In genomic region chr11:64712430-64713030, GRCh38 we compare ENCODE assay signal across 14 cellular contexts. TPM values are rescaled to one million over a fixed set of nuclear protein-coding genes. Genes with fewer than 3 reads are reported as not detected.
DNase-seq lines count a peak whose midpoint lies in the region; ATAC-seq and TF ChIP-seq lines count a peak whose summit lies in the region.
"Had no signal": no experiment of that assay in that cellular context is flagged by ENCODE, and none has a peak within 500 bp of the region (broad histone marks: within the 10 kb centered on the region; RNA-seq: fewer than 3 reads in every experiment).

No MANE protein-coding gene starts in this region.

- no CpG with 5 or more reads among the region's 47 CpGs for WGBS in neuronal stem cell (ENCODE audit: extremely low coverage in 2 of 2, insufficient read length in 2 of 2, insufficient replicate concordance in 1 of 2), 2 donors
- no CpG with 5 or more reads among the region's 47 CpGs for WGBS in mesendoderm (ENCODE audit: extremely low coverage, insufficient coverage, low lambda C conversion rate)
- 17% methylated on average over 29 of the region's 47 CpGs; no CpG with 5 or more reads in 1 of the 2 donors for WGBS in transverse colon (ENCODE audit: low coverage in 1 of 2), 2 donors

- TF ChIP-seq POLR2A in transverse colon (IDR thresholded peaks at IDR 0.05), result no peak

- CTCF ChIA-PET in activated CD8-positive, alpha-beta T cell treated with anti-CD3 and anti-CD28 coated beads for 36 hours (lab: Charles Lee), result interaction anchor here (1.3 kb wide), 1 partner anchor 7 kb away, joined by 5 read pairs; no protein-coding TSS in a partner anchor
- CTCF ChIA-PET in activated CD8-positive, alpha-beta T cell treated with anti-CD3 and anti-CD28 coated beads, Interleukin-2, amount 10 ng/mL, durations not matched to agents 7 days and 5 days (lab: Charles Lee), result no interaction called here
- CTCF ChIA-PET in HEK293 (lab: Yijun Ruan, JAX), result no interaction called here

- no peak for TF ChIP-seq CTCF in activated CD8-positive, alpha-beta T cell treated with anti-CD3 and anti-CD28 coated beads for 36 hours (IDR thresholded peaks at IDR 0.05)
- TF ChIP-seq CTCF in HEK293 (tag by site-specific recombination; IDR thresholded peaks at IDR 0.05) (no peak), transverse colon (IDR thresholded peaks at IDR 0.05) (no peak)

- H3K27me3 ChIP-seq in neuronal stem cell (ENCODE audit: control insufficient read depth in 3 of 3, insufficient read depth in 3 of 3, low read depth in 1 of 3, low read length in 3 of 3) (peaks cover 19 to 58% (median 19%) of the 10 kb centered on the region in 3 experiments), HAP-1 (ENCODE audit: low read depth) (peaks cover 48% of the 10 kb centered on the region), mesendoderm (ENCODE audit: insufficient read depth, low read length, poor library complexity) (peaks cover 17% of the 10 kb centered on the region), transverse colon (peaks cover 100% of the 10 kb centered on the region)

- TF ChIP-seq EP300 in transverse colon (IDR thresholded peaks at IDR 0.05; ENCODE audit: low read depth), result no peak

- H3K4me2 ChIP-seq in neuronal stem cell (ENCODE audit: insufficient read depth, low read length, poor library complexity, severe bottlenecking) (peak overlapping the region; percentile 59), mesendoderm (ENCODE audit: low read length) (no peak overlapping the region)

- H3K9me3 Mint-ChIP-seq in activated CD8-positive, alpha-beta T cell treated with anti-CD3 and anti-CD28 coated beads for 36 hours, result no peaks in the 10 kb centered on the region
- H3K9me3 Mint-ChIP-seq in activated CD8-positive, alpha-beta T cell treated with anti-CD3 and anti-CD28 coated beads, Interleukin-2, amount 10 ng/mL, durations not matched to agents 7 days and 5 days (ENCODE audit: insufficient read depth), result no peaks in the 10 kb centered on the region
- H3K9me3 Mint-ChIP-seq in dendritic cell treated with granulocyte-macrophage colony-stimulating factor and Interleukin-4, amounts not matched to agents 40 ng/mL and 50 ng/mL, for 4 days, result no peaks in the 10 kb centered on the region
- H3K9me3 Mint-ChIP-seq: activated T-helper 2 cell treated with anti-CD3 and anti-CD28 coated beads, Interferon-gamma antibody, Interleukin-2, Interleukin-4, amounts not matched to agents 10 μg/mL and 5 μg/mL and 100 μg/mL, durations not matched to agents 14 hours and 24 hours and 36 hours had no signal

- no peak overlapping the region for H3K27ac Mint-ChIP-seq in activated CD8-positive, alpha-beta T cell treated with anti-CD3 and anti-CD28 coated beads for 36 hours
- no peak overlapping the region for H3K27ac Mint-ChIP-seq in activated CD8-positive, alpha-beta T cell treated with anti-CD3 and anti-CD28 coated beads, Interleukin-2, amount 10 ng/mL, durations not matched to agents 7 days and 5 days
- H3K27ac Mint-ChIP-seq in dendritic cell treated with granulocyte-macrophage colony-stimulating factor and Interleukin-4, amounts not matched to agents 40 ng/mL and 50 ng/mL, for 4 days, result no peak overlapping the region
- H3K27ac Mint-ChIP-seq: activated T-helper 2 cell treated with anti-CD3 and anti-CD28 coated beads, Interferon-gamma antibody, Interleukin-2, Interleukin-4, amounts not matched to agents 10 μg/mL and 5 μg/mL and 100 μg/mL, durations not matched to agents 14 hours and 24 hours and 36 hours had no signal

- no peak overlapping the region for H2BK120ac ChIP-seq in neuronal stem cell (ENCODE audit: low read depth, low read length)
- no peak overlapping the region for H2BK120ac ChIP-seq in mesendoderm (ENCODE audit: low read depth, low read length)

- no peaks in the 10 kb centered on the region for H3K9me3 ChIP-seq in HEK293 (ENCODE audit: control insufficient read depth, insufficient read depth, low read depth, low read length)
- H3K9me3 ChIP-seq in neuronal stem cell (replicated peaks in 1 of 2; ENCODE audit: control insufficient read depth in 2 of 2, insufficient read depth in 1 of 2, low read depth in 1 of 2, low read length in 2 of 2), result peaks cover 0 to 2% of the 10 kb centered on the region in 2 donors
- H3K9me3 ChIP-seq in HAP-1, result no peaks in the 10 kb centered on the region
- no peaks in the 10 kb centered on the region for H3K9me3 ChIP-seq in transverse colon

- DNase-seq in activated CD8-positive, alpha-beta T cell treated with anti-CD3 and anti-CD28 coated beads for 36 hours, result no peak
- DNase-seq in activated CD8-positive, alpha-beta T cell treated with anti-CD3 and anti-CD28 coated beads, Interleukin-2, amount 10 ng/mL, durations not matched to agents 7 days and 5 days, result no peak
- DNase-seq in neuronal stem cell (ENCODE audit: low spot score) (no peak), HAP-1 (ENCODE audit: low spot score in 2 of 2) (no peak), mesendoderm (no peak), transverse colon (no peak)
- DNase-seq: head of caudate nucleus, NCI-H526 treated with DMSO at 0.1 percent for 48 hours had no signal

- no peaks in the 10 kb centered on the region for H3K79me2 ChIP-seq in mesendoderm (ENCODE audit: control insufficient read depth, insufficient read depth, low read length)

- H3K27ac ChIP-seq in HEK293 (ENCODE audit: extremely low read depth, low read depth, low read length) (no peak overlapping the region), neuronal stem cell (replicated peaks; ENCODE audit: low read length) (no peak overlapping the region), mesendoderm (ENCODE audit: low read depth, low read length) (no peak overlapping the region), transverse colon (no peak overlapping the region)

- H2BK15ac ChIP-seq in neuronal stem cell (ENCODE audit: low read length) (no peak overlapping the region), mesendoderm (replicated peaks; ENCODE audit: low read depth) (no peak overlapping the region)

- intact Hi-C loops in activated CD8-positive, alpha-beta T cell treated with anti-CD3 and anti-CD28 coated beads for 36 hours (cut with micrococcal nuclease), result no loop called here
- intact Hi-C loops in dendritic cell treated with granulocyte-macrophage colony-stimulating factor and Interleukin-4, amounts not matched to agents 40 ng/mL and 50 ng/mL, for 4 days (cut with micrococcal nuclease), result no loop called here
- intact Hi-C loops in transverse colon (cut with DNase I; ENCODE audit: low total_unique reads), result loop anchor here (5.0 kb wide), 1 partner anchor 1495 kb away; no protein-coding TSS in a partner anchor

- no peak overlapping the region for H4K91ac ChIP-seq in neuronal stem cell (ENCODE audit: low read depth, low read length, poor library complexity)

- H3K27me3 Mint-ChIP-seq in activated CD8-positive, alpha-beta T cell treated with anti-CD3 and anti-CD28 coated beads for 36 hours, result peaks cover 64% of the 10 kb centered on the region
- H3K27me3 Mint-ChIP-seq in activated CD8-positive, alpha-beta T cell treated with anti-CD3 and anti-CD28 coated beads, Interleukin-2, amount 10 ng/mL, durations not matched to agents 7 days and 5 days (ENCODE audit: low read depth), result peaks cover 69% of the 10 kb centered on the region
- peaks cover 81% of the 10 kb centered on the region for H3K27me3 Mint-ChIP-seq in dendritic cell treated with granulocyte-macrophage colony-stimulating factor and Interleukin-4, amounts not matched to agents 40 ng/mL and 50 ng/mL, for 4 days

- H3K4me3 ChIP-seq in HEK293 (ENCODE audit: low read depth, low read length) (no peak overlapping the region), neuronal stem cell (ENCODE audit: low read length in 2 of 2) (peak overlapping the region in 1 of 2 donors; percentile 72), HAP-1 (no peak overlapping the region), mesendoderm (ENCODE audit: low read length) (no peak overlapping the region), transverse colon (peak overlapping the region in 1 of 4 donors; percentile 1)

- no peaks in the 10 kb centered on the region for H3K36me3 Mint-ChIP-seq in activated CD8-positive, alpha-beta T cell treated with anti-CD3 and anti-CD28 coated beads for 36 hours (ENCODE audit: low read depth)
- H3K36me3 Mint-ChIP-seq in activated CD8-positive, alpha-beta T cell treated with anti-CD3 and anti-CD28 coated beads, Interleukin-2, amount 10 ng/mL, durations not matched to agents 7 days and 5 days (ENCODE audit: low read depth), result no peaks in the 10 kb centered on the region
- H3K36me3 Mint-ChIP-seq in dendritic cell treated with granulocyte-macrophage colony-stimulating factor and Interleukin-4, amounts not matched to agents 40 ng/mL and 50 ng/mL, for 4 days (ENCODE audit: low read depth), result no peaks in the 10 kb centered on the region

- no peak overlapping the region for H2BK12ac ChIP-seq in neuronal stem cell (ENCODE audit: low read length)

- H4K8ac ChIP-seq in neuronal stem cell (ENCODE audit: low read depth, low read length), result no peak overlapping the region
- no peak overlapping the region for H4K8ac ChIP-seq in mesendoderm (ENCODE audit: low read depth, low read length)

- peak; percentile 45 for ATAC-seq in activated CD8-positive, alpha-beta T cell treated with anti-CD3 and anti-CD28 coated beads for 36 hours
- ATAC-seq in activated CD8-positive, alpha-beta T cell treated with anti-CD3 and anti-CD28 coated beads, Interleukin-2, amount 10 ng/mL, durations not matched to agents 7 days and 5 days, result no peak
- ATAC-seq: activated CD4-positive, CD25-positive, alpha-beta regulatory T cell treated with anti-CD3 and anti-CD28 coated beads, Interleukin-2, amount 50 U/mL, for 24 hours had no signal

- H3K4ac ChIP-seq in neuronal stem cell (ENCODE audit: low read length) (no peak overlapping the region), mesendoderm (ENCODE audit: low read depth, low read length) (no peak overlapping the region)

- H4K5ac ChIP-seq in mesendoderm (ENCODE audit: low read length), result no peak overlapping the region

- H3K4me3 Mint-ChIP-seq in activated CD8-positive, alpha-beta T cell treated with anti-CD3 and anti-CD28 coated beads for 36 hours, result no peak overlapping the region
- H3K4me3 Mint-ChIP-seq in activated CD8-positive, alpha-beta T cell treated with anti-CD3 and anti-CD28 coated beads, Interleukin-2, amount 10 ng/mL, durations not matched to agents 7 days and 5 days, result no peak overlapping the region
- peak overlapping the region; percentile 21 for H3K4me3 Mint-ChIP-seq in dendritic cell treated with granulocyte-macrophage colony-stimulating factor and Interleukin-4, amounts not matched to agents 40 ng/mL and 50 ng/mL, for 4 days

- no peak overlapping the region for H2AFZ ChIP-seq in neuronal stem cell (ENCODE audit: low read length)

- in situ Hi-C loops in HAP-1 (cut with MboI; ENCODE audit: low sequenced_read_pairs) (no loop called here), transverse colon (cut with MboI; ENCODE audit: low pct_ligation_motif_present in 1 of 4, low pct_unique_long_range_greater_than_20kb in 1 of 4, low sequenced_read_pairs in 3 of 4) (no loop called here)

- H3K4me1 ChIP-seq in HEK293 (ENCODE audit: control insufficient read depth, insufficient read depth, low read length), result no peaks in the 10 kb centered on the region
- H3K4me1 ChIP-seq in neuronal stem cell (ENCODE audit: control insufficient read depth in 2 of 2, insufficient read depth in 1 of 2, low read depth in 1 of 2, low read length in 2 of 2), result peaks cover 24 to 33% of the 10 kb centered on the region in 2 donors
- H3K4me1 ChIP-seq in HAP-1, result no peaks in the 10 kb centered on the region
- H3K4me1 ChIP-seq in mesendoderm (ENCODE audit: control insufficient read depth, low read depth, low read length), result peaks cover 6% of the 10 kb centered on the region
- H3K4me1 ChIP-seq in transverse colon, result peaks cover 0 to 13% (median 4%) of the 10 kb centered on the region in 4 donors

- H3K79me1 ChIP-seq in neuronal stem cell (ENCODE audit: low read depth, low read length) (no peaks in the 10 kb centered on the region), mesendoderm (ENCODE audit: low read length) (no peaks in the 10 kb centered on the region)

- H3K9ac ChIP-seq in neuronal stem cell (ENCODE audit: low read depth, low read length, poor library complexity), result peak overlapping the region; percentile 14
- no peak overlapping the region for H3K9ac ChIP-seq in mesendoderm (ENCODE audit: low read length)

- H2BK5ac ChIP-seq in neuronal stem cell (ENCODE audit: low read length), result no peak overlapping the region
- no peak overlapping the region for H2BK5ac ChIP-seq in mesendoderm (ENCODE audit: low read length)

- peak overlapping the region; percentile 75 for H3K23ac ChIP-seq in neuronal stem cell (ENCODE audit: low read depth, low read length, poor library complexity)
- H3K23ac ChIP-seq in mesendoderm (ENCODE audit: low read length), result no peak overlapping the region

- H2AK5ac ChIP-seq in neuronal stem cell (ENCODE audit: low read depth, low read length) (peak overlapping the region; percentile 66), mesendoderm (ENCODE audit: low read length) (no peak overlapping the region)

- POLR2A ChIA-PET in activated CD8-positive, alpha-beta T cell treated with anti-CD3 and anti-CD28 coated beads for 36 hours (lab: Charles Lee), result no interaction called here
- POLR2A ChIA-PET in activated CD8-positive, alpha-beta T cell treated with anti-CD3 and anti-CD28 coated beads, Interleukin-2, amount 10 ng/mL, durations not matched to agents 7 days and 5 days (lab: Charles Lee), result no interaction called here
- POLR2A ChIA-PET in HEK293 (lab: Yijun Ruan, JAX), result no interaction called here

- H3K18ac ChIP-seq in neuronal stem cell (ENCODE audit: low read length) (peak overlapping the region; percentile 81), mesendoderm (ENCODE audit: low read length) (no peak overlapping the region)

- peaks cover 14% of the 10 kb centered on the region for H3K4me1 Mint-ChIP-seq in activated CD8-positive, alpha-beta T cell treated with anti-CD3 and anti-CD28 coated beads for 36 hours (ENCODE audit: low read depth)
- peaks cover 10% of the 10 kb centered on the region for H3K4me1 Mint-ChIP-seq in activated CD8-positive, alpha-beta T cell treated with anti-CD3 and anti-CD28 coated beads, Interleukin-2, amount 10 ng/mL, durations not matched to agents 7 days and 5 days (ENCODE audit: low read depth)
- H3K4me1 Mint-ChIP-seq in dendritic cell treated with granulocyte-macrophage colony-stimulating factor and Interleukin-4, amounts not matched to agents 40 ng/mL and 50 ng/mL, for 4 days (ENCODE audit: low read depth), result peaks cover 20% of the 10 kb centered on the region

- H3K36me3 ChIP-seq in HEK293 (ENCODE audit: control insufficient read depth in 2 of 2, insufficient read depth in 1 of 2, low read length in 2 of 2) (no peaks in the 10 kb centered on the region), neuronal stem cell (replicated peaks in 1 of 2; ENCODE audit: control insufficient read depth in 2 of 2, insufficient read depth in 2 of 2, low read length in 2 of 2) (no peaks in the 10 kb centered on the region), HAP-1 (replicated peaks) (no peaks in the 10 kb centered on the region), mesendoderm (ENCODE audit: control insufficient read depth, insufficient read depth, low read length) (no peaks in the 10 kb centered on the region), transverse colon (no peaks in the 10 kb centered on the region)

- no peak overlapping the region for H3K14ac ChIP-seq in neuronal stem cell (ENCODE audit: low read length)

- H3K56ac ChIP-seq in mesendoderm (ENCODE audit: low read length), result no peak overlapping the region

RNA-seq across cellular contexts. Expression of gene NRXN2, which starts 10.5 kb away (rescaled TPM):
- under 1 TPM; 0.07 to 0.22 TPM for total RNA-seq in activated CD8-positive, alpha-beta T cell treated with anti-CD3 and anti-CD28 coated beads for 36 hours
- under 1 TPM; 0.13 to 0.34 TPM for total RNA-seq in activated CD8-positive, alpha-beta T cell treated with anti-CD3 and anti-CD28 coated beads, Interleukin-2, amount 10 ng/mL, durations not matched to agents 7 days and 5 days
- polyA plus RNA-seq in neuronal stem cell (2013, experiment 1 of 2), result 33.3 TPM
- polyA plus RNA-seq in neuronal stem cell (2013, experiment 2 of 2), result 33.6 TPM
- 0.39 TPM for polyA plus RNA-seq in mesendoderm (2013, experiment 1 of 2)
- polyA plus RNA-seq in mesendoderm (2013, experiment 2 of 2), result 0.74 TPM
- 1 to 10 TPM; 2.9 to 7.4 (median 6.8) TPM for total RNA-seq in transverse colon
- total RNA-seq: activated T-helper 2 cell treated with anti-CD3 and anti-CD28 coated beads, Interferon-gamma antibody, Interleukin-2, Interleukin-4, amounts not matched to agents 10 μg/mL and 5 μg/mL and 100 μg/mL, durations not matched to agents 14 hours and 24 hours and 36 hours; dermis blood vessel endothelial cell; M059J had no signal

RNA-seq across cellular contexts. Expression of gene RASGRP2, which starts 31.4 kb away (rescaled TPM):
- total RNA-seq in activated CD8-positive, alpha-beta T cell treated with anti-CD3 and anti-CD28 coated beads for 36 hours, result 1 to 10 TPM; 7.8 to 8.2 TPM
- total RNA-seq in activated CD8-positive, alpha-beta T cell treated with anti-CD3 and anti-CD28 coated beads, Interleukin-2, amount 10 ng/mL, durations not matched to agents 7 days and 5 days, result 100 to 1,000 TPM; 101 to 115 TPM
- polyA plus RNA-seq in neuronal stem cell (2013, experiment 1 of 2), result 1.3 TPM
- polyA plus RNA-seq in neuronal stem cell (2013, experiment 2 of 2), result 1.4 TPM
- polyA plus RNA-seq in mesendoderm (2013, experiment 1 of 2), result 1.0 TPM
- polyA plus RNA-seq in mesendoderm (2013, experiment 2 of 2), result 1.3 TPM
- total RNA-seq in transverse colon, result 10 to 100 TPM; 12.1 to 24.3 (median 17.3) TPM

RNA-seq across cellular contexts. Expression of gene PYGM, which starts 47.2 kb away (rescaled TPM):
- total RNA-seq in activated CD8-positive, alpha-beta T cell treated with anti-CD3 and anti-CD28 coated beads for 36 hours, result 1 to 10 TPM; 1.2 to 3.3 TPM
- total RNA-seq in activated CD8-positive, alpha-beta T cell treated with anti-CD3 and anti-CD28 coated beads, Interleukin-2, amount 10 ng/mL, durations not matched to agents 7 days and 5 days, result 1 to 10 TPM; 2.9 to 4.7 TPM
- polyA plus RNA-seq in neuronal stem cell (2013, experiment 1 of 2), result 1.3 TPM
- polyA plus RNA-seq in neuronal stem cell (2013, experiment 2 of 2), result 1.3 TPM
- 0.62 TPM for polyA plus RNA-seq in mesendoderm (2013, experiment 1 of 2)
- polyA plus RNA-seq in mesendoderm (2013, experiment 2 of 2), result 0.69 TPM
- total RNA-seq in transverse colon, result 1 to 10 TPM; 1.2 to 7.9 (median 2.2) TPM

Comparison
In these comparisons a context has a peak if more than half of its experiments do, and no peak if none do; other contexts are left out.
1. RNA of gene RASGRP2, which starts 31.4 kb away (total RNA-seq): 101 to 115 TPM in activated CD8-positive, alpha-beta T cell treated with anti-CD3 and anti-CD28 coated beads, Interleukin-2, amount 10 ng/mL, durations not matched to agents 7 days and 5 days; 12.1 to 24.3 TPM in transverse colon and 7.8 to 8.2 TPM in activated CD8-positive, alpha-beta T cell treated with anti-CD3 and anti-CD28 coated beads for 36 hours; every median in the first group is over 4 times any median in the second.